10 cellular contexts compared by ENCODE assay signal in genomic region chr12:98002887-98003493, GRCh38.
DNase-seq lines count a peak whose midpoint lies in the region; ATAC-seq, FAIRE-seq and TF ChIP-seq lines count a peak whose summit lies in the region.
"Had no signal": no experiment of that assay in that cellular context is flagged by ENCODE, and none has a peak within 500 bp of the region (broad histone marks: within the 10 kb centered on the region; RNA-seq: fewer than 3 reads in every experiment).

No MANE protein-coding gene starts in this region.

- CTCF ChIA-PET in endothelial cell of umbilical vein (lab: Charles Lee) = interaction anchor here (1.1 to 1.5 kb wide), 4 partner anchors 16 to 1016 kb away, joined by 4 to 12 read pairs (median 4); no protein-coding TSS in a partner anchor

- dilution Hi-C loops in endothelial cell of umbilical vein (cut with MboI; ENCODE audit: extremely low pct_ligation_motif_present, low sequenced_read_pairs) = no loop called here

- H3K36me3 ChIP-seq in endothelial cell of umbilical vein (ENCODE audit: control insufficient read depth in 2 of 2, extremely low read depth in 1 of 2, insufficient read depth in 2 of 2, low read length in 2 of 2) (no peaks in the 10 kb centered on the region), osteoblast (ENCODE audit: insufficient read depth, low read length) (no peaks in the 10 kb centered on the region)
- H3K36me3 ChIP-seq: pancreas had no signal

- no peaks in the 10 kb centered on the region for H3K79me2 ChIP-seq in endothelial cell of umbilical vein (ENCODE audit: control insufficient read depth, insufficient read depth, low read length)
- no peaks in the 10 kb centered on the region for H3K79me2 ChIP-seq in osteoblast (ENCODE audit: insufficient read depth, low read length)

- no peaks in the 10 kb centered on the region for H3K27me3 ChIP-seq in endothelial cell of umbilical vein (ENCODE audit: control insufficient read depth in 2 of 2, insufficient read depth in 2 of 2, low read length in 2 of 2)
- no peaks in the 10 kb centered on the region for H3K27me3 ChIP-seq in osteoblast (ENCODE audit: insufficient read depth, low read length)
- H3K27me3 ChIP-seq: pancreas had no signal

- H4K20me1 ChIP-seq in endothelial cell of umbilical vein (replicated peaks; ENCODE audit: control insufficient read depth, extremely low read depth, insufficient read depth, low read length) (no peaks in the 10 kb centered on the region), osteoblast (ENCODE audit: insufficient read depth, low read length) (no peaks in the 10 kb centered on the region)

- H3K9me1 ChIP-seq in endothelial cell of umbilical vein (replicated peaks; ENCODE audit: control insufficient read depth, extremely low read depth, insufficient read depth, low read length) = no peaks in the 10 kb centered on the region

- TF ChIP-seq CTCF in endothelial cell of umbilical vein (IDR thresholded peaks at IDR 0.05; ENCODE audit: extremely low read depth in 1 of 2, insufficient read depth in 1 of 2, low read depth in 1 of 2, low read length in 2 of 2) (peak; percentile 33 to 46), osteoblast (IDR thresholded peaks at IDR 0.05; ENCODE audit: extremely low read depth, low read depth, low read length) (peak; percentile 13)

- ATAC-seq in GM19468 (IDR thresholded peaks at IDR 0.05; ENCODE audit: extremely low read depth, unreplicated experiment) = peak; percentile 37

- H2AFZ ChIP-seq in endothelial cell of umbilical vein (ENCODE audit: low read depth, low read length) = no peak overlapping the region
- H2AFZ ChIP-seq in osteoblast (ENCODE audit: low read length) = no peak overlapping the region

- no peaks in the 10 kb centered on the region for H3K4me1 ChIP-seq in endothelial cell of umbilical vein (ENCODE audit: control insufficient read depth, extremely low read depth, insufficient read depth, low read length)
- H3K4me1 ChIP-seq in osteoblast (ENCODE audit: insufficient read depth, low read length) = no peaks in the 10 kb centered on the region
- H3K4me1 ChIP-seq: pancreas had no signal

- BruUV-seq in endothelial cell of umbilical vein (replicated peaks; lab: Mats Ljungman, UMichigan) = no TSS peak

- POLR2A ChIA-PET in endothelial cell of umbilical vein (lab: Charles Lee) = no interaction called here

- intact Hi-C loops in endothelial cell of umbilical vein (cut with micrococcal nuclease) = loop anchor here (2.0 kb wide), 2 partner anchors 370 to 1016 kb away; no protein-coding TSS in a partner anchor

- no peaks in the 10 kb centered on the region for H3K9me3 ChIP-seq in endothelial cell of umbilical vein (replicated peaks; ENCODE audit: control insufficient read depth, insufficient read depth, low read length)
- no peaks in the 10 kb centered on the region for H3K9me3 ChIP-seq in osteoblast (ENCODE audit: low read depth, low read length)
- H3K9me3 ChIP-seq: pancreas had no signal

- TF ChIP-seq RAD21 in Ishikawa (IDR thresholded peaks at IDR 0.05; ENCODE audit: low read depth) = peak; percentile 61

- H3K4me3 ChIP-seq in endothelial cell of umbilical vein (replicated peaks in 1 of 3; ENCODE audit: insufficient read depth in 1 of 3, low read depth in 1 of 3, low read length in 3 of 3) = no peak overlapping the region
- no peak overlapping the region for H3K4me3 ChIP-seq in osteoblast (ENCODE audit: insufficient read depth, low read length)
- H3K4me3 ChIP-seq: pancreas had no signal

- H3K27ac ChIP-seq in endothelial cell of umbilical vein (ENCODE audit: insufficient read depth, low read depth, low read length) (no peak overlapping the region), osteoblast (ENCODE audit: low read depth, low read length) (no peak overlapping the region)
- H3K27ac ChIP-seq: pancreas had no signal

- H3K9ac ChIP-seq in endothelial cell of umbilical vein (replicated peaks; ENCODE audit: extremely low read depth, insufficient read depth, low read length) = no peak overlapping the region

- no peak for TF ChIP-seq EP300 in Ishikawa (IDR thresholded peaks at IDR 0.05; ENCODE audit: borderline replicate concordance)

- DNase-seq in Daoy (ENCODE audit: low read depth) (peak; percentile 10), OCI-M1 (lab: John Stamatoyannopoulos, UW) (peak; percentile 72), endothelial cell of umbilical vein (ENCODE audit: low read depth, low spot score) (peak; percentile 31), osteoblast (ENCODE audit: insufficient read length, low spot score, missing footprints) (no peak), UCSD-AML1 (lab: John Stamatoyannopoulos, UW; ENCODE audit: unreplicated experiment) (no peak), C1 segment of cervical spinal cord (lab: John Stamatoyannopoulos, UW) (no peak)

- FAIRE-seq in endothelial cell of umbilical vein (lab: Jason Lieb, UNC) = peak; percentile 84
- FAIRE-seq: pancreas, TTC549 had no signal

- H3K4me2 ChIP-seq in endothelial cell of umbilical vein (ENCODE audit: insufficient read depth, low read length) = no peak overlapping the region
- no peak overlapping the region for H3K4me2 ChIP-seq in osteoblast (ENCODE audit: insufficient read depth, low read length)

- TF ChIP-seq POLR2A in endothelial cell of umbilical vein (IDR thresholded peaks at IDR 0.05; ENCODE audit: low read depth, low read length) = no peak

TF ChIP-seq in Ishikawa, 13 proteins besides CTCF, POLR2A, EP300 and RAD21:
- TF ChIP-seq NFIC (IDR thresholded peaks at IDR 0.05) (no peak), TCF12 (IDR thresholded peaks at IDR 0.05; ENCODE audit: low read depth) (no peak), MAX (IDR thresholded peaks at IDR 0.05) (no peak), YY1 (IDR thresholded peaks at IDR 0.05; ENCODE audit: low read depth) (no peak), FOXM1 (IDR thresholded peaks at IDR 0.05; ENCODE audit: borderline replicate concordance, low read depth) (no peak)
- TF ChIP-seq, protein P1, sequence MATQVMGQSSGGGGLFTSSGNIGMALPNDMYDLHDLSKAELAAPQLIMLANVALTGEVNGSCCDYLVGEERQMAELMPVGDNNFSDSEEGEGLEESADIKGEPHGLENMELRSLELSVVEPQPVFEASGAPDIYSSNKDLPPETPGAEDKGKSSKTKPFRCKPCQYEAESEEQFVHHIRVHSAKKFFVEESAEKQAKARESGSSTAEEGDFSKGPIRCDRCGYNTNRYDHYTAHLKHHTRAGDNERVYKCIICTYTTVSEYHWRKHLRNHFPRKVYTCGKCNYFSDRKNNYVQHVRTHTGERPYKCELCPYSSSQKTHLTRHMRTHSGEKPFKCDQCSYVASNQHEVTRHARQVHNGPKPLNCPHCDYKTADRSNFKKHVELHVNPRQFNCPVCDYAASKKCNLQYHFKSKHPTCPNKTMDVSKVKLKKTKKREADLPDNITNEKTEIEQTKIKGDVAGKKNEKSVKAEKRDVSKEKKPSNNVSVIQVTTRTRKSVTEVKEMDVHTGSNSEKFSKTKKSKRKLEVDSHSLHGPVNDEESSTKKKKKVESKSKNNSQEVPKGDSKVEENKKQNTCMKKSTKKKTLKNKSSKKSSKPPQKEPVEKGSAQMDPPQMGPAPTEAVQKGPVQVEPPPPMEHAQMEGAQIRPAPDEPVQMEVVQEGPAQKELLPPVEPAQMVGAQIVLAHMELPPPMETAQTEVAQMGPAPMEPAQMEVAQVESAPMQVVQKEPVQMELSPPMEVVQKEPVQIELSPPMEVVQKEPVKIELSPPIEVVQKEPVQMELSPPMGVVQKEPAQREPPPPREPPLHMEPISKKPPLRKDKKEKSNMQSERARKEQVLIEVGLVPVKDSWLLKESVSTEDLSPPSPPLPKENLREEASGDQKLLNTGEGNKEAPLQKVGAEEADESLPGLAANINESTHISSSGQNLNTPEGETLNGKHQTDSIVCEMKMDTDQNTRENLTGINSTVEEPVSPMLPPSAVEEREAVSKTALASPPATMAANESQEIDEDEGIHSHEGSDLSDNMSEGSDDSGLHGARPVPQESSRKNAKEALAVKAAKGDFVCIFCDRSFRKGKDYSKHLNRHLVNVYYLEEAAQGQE (IDR thresholded peaks at IDR 0.05; ENCODE audit: low read depth) = no peak

TF ChIP-seq in endothelial cell of umbilical vein, 7 proteins besides CTCF, POLR2A, EP300 and RAD21:
- TF ChIP-seq GATA2 (IDR thresholded peaks at IDR 0.05; ENCODE audit: insufficient read depth, insufficient read length, low read depth, low read length) = peak; percentile 92
- TF ChIP-seq MYC (IDR thresholded peaks at IDR 0.05; ENCODE audit: low read depth, low read length) = no peak

Comparison
In these comparisons a context has a peak if more than half of its experiments do, and no peak if none do; other contexts are left out.
1. DNase-seq: peak in Daoy (single experiment), OCI-M1 (single experiment) and endothelial cell of umbilical vein (single experiment); none in osteoblast (single experiment), UCSD-AML1 (single experiment) and C1 segment of cervical spinal cord (0 of 14).